In the genomic region with DNA sequence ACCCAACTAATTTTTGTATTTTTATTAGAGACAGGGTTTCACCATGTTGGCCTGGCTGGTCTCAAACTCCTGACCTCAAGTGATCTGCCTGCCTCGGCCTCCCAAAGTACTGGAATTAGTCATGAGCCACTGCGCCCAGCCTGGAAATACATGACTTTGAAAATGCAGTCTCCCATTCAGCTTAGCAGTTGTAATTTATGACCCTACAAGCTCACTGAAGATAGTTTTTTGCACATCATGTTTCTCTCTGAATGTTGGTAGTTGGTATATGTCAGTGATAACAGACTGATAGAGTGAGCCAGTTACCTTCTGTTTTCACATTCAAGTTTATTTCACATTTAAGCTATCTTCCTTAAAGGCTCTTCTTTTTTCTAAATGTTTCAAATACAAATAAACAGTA, we compare ENCODE assay signal across 1 cellular context.
A peak's percentile ranks its signal among the peaks of the same experiment; 100 is the strongest.
TF ChIP-seq lines count a peak whose summit lies in the region.

No MANE protein-coding gene starts in this region.

TF ChIP-seq in K562, 482 proteins besides CTCF, POLR2A, EP300 and RAD21 (continued from another document):
- TF ChIP-seq SRSF3 (IDR thresholded peaks at IDR 0.05; ENCODE audit: insufficient read depth, low read length) (no peak), MAZ (CRISPR knock-in tag; conservative IDR thresholded peaks at IDR 0.05 in 1 of 2, IDR thresholded peaks at IDR 0.05 in 1 of 2) (no peak), RBM17 (IDR thresholded peaks at IDR 0.05; ENCODE audit: borderline replicate concordance, low read depth, low read length) (no peak)
- TF ChIP-seq, protein P1, sequence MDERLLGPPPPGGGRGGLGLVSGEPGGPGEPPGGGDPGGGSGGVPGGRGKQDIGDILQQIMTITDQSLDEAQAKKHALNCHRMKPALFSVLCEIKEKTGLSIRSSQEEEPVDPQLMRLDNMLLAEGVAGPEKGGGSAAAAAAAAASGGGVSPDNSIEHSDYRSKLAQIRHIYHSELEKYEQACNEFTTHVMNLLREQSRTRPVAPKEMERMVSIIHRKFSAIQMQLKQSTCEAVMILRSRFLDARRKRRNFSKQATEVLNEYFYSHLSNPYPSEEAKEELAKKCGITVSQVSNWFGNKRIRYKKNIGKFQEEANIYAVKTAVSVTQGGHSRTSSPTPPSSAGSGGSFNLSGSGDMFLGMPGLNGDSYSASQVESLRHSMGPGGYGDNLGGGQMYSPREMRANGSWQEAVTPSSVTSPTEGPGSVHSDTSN (CRISPR knock-in tag; IDR thresholded peaks at IDR 0.05; ENCODE audit: low read depth), result no peak
- TF ChIP-seq, protein P1 (tag; conservative IDR thresholded peaks at IDR 0.05; ENCODE audit: low read depth), result peak; percentile 86
